10 cellular contexts compared by ENCODE assay signal in the genomic region with DNA sequence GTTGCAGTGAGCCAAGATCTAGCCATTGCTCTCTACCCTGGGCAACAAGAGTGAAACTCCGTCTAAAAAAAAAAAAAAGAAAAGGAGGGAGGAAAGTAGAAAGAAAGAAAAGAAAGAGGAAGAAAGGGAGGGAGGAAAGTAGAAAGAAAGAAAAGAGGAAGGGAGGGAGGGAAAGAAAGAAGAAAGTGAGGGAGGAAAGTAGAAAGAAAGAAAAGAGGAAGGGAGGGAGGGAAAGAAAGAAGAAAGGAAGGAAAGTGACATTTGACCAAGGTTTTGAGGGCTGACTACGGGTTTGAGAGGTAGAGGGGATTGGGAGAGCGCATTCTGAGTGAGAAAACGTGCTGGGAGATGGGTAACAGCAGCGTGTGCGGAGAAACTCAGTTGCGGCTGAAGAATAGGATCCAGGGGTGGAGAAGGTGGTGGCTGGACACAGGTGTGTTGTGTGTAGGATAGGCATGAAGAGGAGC. TPM values are rescaled to one million over a fixed set of nuclear protein-coding genes. Genes with fewer than 3 reads are reported as not detected.
DNase-seq lines count a peak whose midpoint lies in the region; ATAC-seq and TF ChIP-seq lines count a peak whose summit lies in the region.
"Had no signal": no experiment of that assay in that cellular context is flagged by ENCODE, and none has a peak within 500 bp of the region (broad histone marks: within the 10 kb centered on the region; RNA-seq: fewer than 3 reads in every experiment).

No MANE protein-coding gene starts in this region.

- intact Hi-C loops in activated T-helper 2 cell treated with anti-CD3 and anti-CD28 coated beads, Interferon-gamma antibody, Interleukin-2, Interleukin-4, amounts not matched to agents 10 μg/mL and 5 μg/mL and 100 μg/mL, durations not matched to agents 14 hours and 24 hours and 36 hours (cut with micrococcal nuclease): no loop called here

- ATAC-seq in activated T-cell treated with anti-CD3 and anti-CD28 coated beads, Interleukin-2, amount 50 U/mL, for 4 hours: no peak
- no peak for ATAC-seq in HG03135 (IDR thresholded peaks at IDR 0.05; ENCODE audit: unreplicated experiment)
- ATAC-seq in GM21360 (IDR thresholded peaks at IDR 0.05; ENCODE audit: unreplicated experiment): no peak

- H3K27me3 ChIP-seq in suprapubic skin: peaks cover 7% of the 10 kb centered on the region
- H3K27me3 ChIP-seq: uterus had no signal

- peak overlapping the region; percentile 62 for H3K4me3 Mint-ChIP-seq in activated T-cell treated with anti-CD3 and anti-CD28 coated beads, Interleukin-2, amount 50 U/mL, for 4 hours
- H3K4me3 Mint-ChIP-seq in activated T-helper 2 cell treated with anti-CD3 and anti-CD28 coated beads, Interferon-gamma antibody, Interleukin-2, Interleukin-4, amounts not matched to agents 10 μg/mL and 5 μg/mL and 100 μg/mL, durations not matched to agents 14 hours and 24 hours and 36 hours (ENCODE audit: low read depth): peak overlapping the region; percentile 63
- H3K4me3 Mint-ChIP-seq in immature natural killer cell: peak overlapping the region; percentile 3 to 72 (median 28)

- H3K9me3 ChIP-seq in suprapubic skin: no peaks in the 10 kb centered on the region
- H3K9me3 ChIP-seq: uterus had no signal

- no peaks in the 10 kb centered on the region for H3K36me3 Mint-ChIP-seq in activated T-cell treated with anti-CD3 and anti-CD28 coated beads, Interleukin-2, amount 50 U/mL, for 4 hours (ENCODE audit: insufficient read depth)
- H3K36me3 Mint-ChIP-seq in activated T-helper 2 cell treated with anti-CD3 and anti-CD28 coated beads, Interferon-gamma antibody, Interleukin-2, Interleukin-4, amounts not matched to agents 10 μg/mL and 5 μg/mL and 100 μg/mL, durations not matched to agents 14 hours and 24 hours and 36 hours (ENCODE audit: low read depth): no peaks in the 10 kb centered on the region
- H3K36me3 Mint-ChIP-seq in immature natural killer cell: no peaks in the 10 kb centered on the region

- no peaks in the 10 kb centered on the region for H3K9me3 Mint-ChIP-seq in activated T-cell treated with anti-CD3 and anti-CD28 coated beads, Interleukin-2, amount 50 U/mL, for 4 hours
- no peaks in the 10 kb centered on the region for H3K9me3 Mint-ChIP-seq in activated T-helper 2 cell treated with anti-CD3 and anti-CD28 coated beads, Interferon-gamma antibody, Interleukin-2, Interleukin-4, amounts not matched to agents 10 μg/mL and 5 μg/mL and 100 μg/mL, durations not matched to agents 14 hours and 24 hours and 36 hours
- H3K9me3 Mint-ChIP-seq in immature natural killer cell: no peaks in the 10 kb centered on the region

- DNase-seq in activated T-cell treated with anti-CD3 and anti-CD28 coated beads, Interleukin-2, amount 50 U/mL, for 4 hours: no peak
- DNase-seq in activated T-cell treated with anti-CD3 and anti-CD28 coated beads, Interleukin-2, amount 50 U/mL, for 1 hour: no peak
- no peak for DNase-seq in activated T-helper 2 cell treated with anti-CD3 and anti-CD28 coated beads, Interferon-gamma antibody, Interleukin-2, Interleukin-4, amounts not matched to agents 10 μg/mL and 5 μg/mL and 100 μg/mL, durations not matched to agents 14 hours and 24 hours and 36 hours (ENCODE audit: low spot score)
- DNase-seq in immature natural killer cell (no peak), suprapubic skin (ENCODE audit: low spot score in 2 of 2) (no peak), DMS79 treated with DMSO at 0.1 percent for 48 hours (lab: John Stamatoyannopoulos, UW) (no peak)
- DNase-seq: stimulated activated CD4-positive, alpha-beta T cell treated with anti-CD3 and anti-CD28 coated beads, Interleukin-4, amount 100 ng/mL, for 4 hours had no signal

- H3K4me1 ChIP-seq in suprapubic skin: peaks cover 50% of the 10 kb centered on the region

- peaks cover 12% of the 10 kb centered on the region for H3K4me1 Mint-ChIP-seq in activated T-cell treated with anti-CD3 and anti-CD28 coated beads, Interleukin-2, amount 50 U/mL, for 4 hours (ENCODE audit: low read depth)
- peaks cover 13% of the 10 kb centered on the region for H3K4me1 Mint-ChIP-seq in activated T-helper 2 cell treated with anti-CD3 and anti-CD28 coated beads, Interferon-gamma antibody, Interleukin-2, Interleukin-4, amounts not matched to agents 10 μg/mL and 5 μg/mL and 100 μg/mL, durations not matched to agents 14 hours and 24 hours and 36 hours (ENCODE audit: low read depth)
- peaks cover 2 to 6% of the 10 kb centered on the region in 2 donors for H3K4me1 Mint-ChIP-seq in immature natural killer cell

- 70% methylated on average over 6 of the region's 7 CpGs for WGBS in suprapubic skin

- H3K4me3 ChIP-seq in suprapubic skin: peak overlapping the region; percentile 72

- no peak for TF ChIP-seq POLR2A in suprapubic skin (IDR thresholded peaks at IDR 0.05)

- TF ChIP-seq CTCF in suprapubic skin (IDR thresholded peaks at IDR 0.05): no peak

- no peak overlapping the region for H3K27ac Mint-ChIP-seq in activated T-helper 2 cell treated with anti-CD3 and anti-CD28 coated beads, Interferon-gamma antibody, Interleukin-2, Interleukin-4, amounts not matched to agents 10 μg/mL and 5 μg/mL and 100 μg/mL, durations not matched to agents 14 hours and 24 hours and 36 hours
- no peak overlapping the region for H3K27ac Mint-ChIP-seq in immature natural killer cell

- no peaks in the 10 kb centered on the region for H3K36me3 ChIP-seq in suprapubic skin
- H3K36me3 ChIP-seq: uterus had no signal

- no peak for TF ChIP-seq EP300 in suprapubic skin (IDR thresholded peaks at IDR 0.05)

- H3K27me3 Mint-ChIP-seq in activated T-cell treated with anti-CD3 and anti-CD28 coated beads, Interleukin-2, amount 50 U/mL, for 4 hours (ENCODE audit: low read depth): peaks cover 70% of the 10 kb centered on the region
- peaks cover 71% of the 10 kb centered on the region for H3K27me3 Mint-ChIP-seq in activated T-helper 2 cell treated with anti-CD3 and anti-CD28 coated beads, Interferon-gamma antibody, Interleukin-2, Interleukin-4, amounts not matched to agents 10 μg/mL and 5 μg/mL and 100 μg/mL, durations not matched to agents 14 hours and 24 hours and 36 hours (ENCODE audit: low read depth)
- H3K27me3 Mint-ChIP-seq in immature natural killer cell (ENCODE audit: low read depth in 3 of 3): peaks cover 19 to 35% (median 20%) of the 10 kb centered on the region in 3 donors

- no peak overlapping the region for H3K27ac ChIP-seq in suprapubic skin

RNA-seq across cellular contexts. Expression of gene PAPLN, which starts 0.5 kb away (rescaled TPM):
- under 1 TPM; 0.08 to 0.19 (median 0.18) TPM for total RNA-seq in activated T-cell treated with anti-CD3 and anti-CD28 coated beads, Interleukin-2, amount 50 U/mL, for 4 hours
- 0.67 and 0.75 TPM in 2 replicates for total RNA-seq in activated T-helper 2 cell treated with anti-CD3 and anti-CD28 coated beads, Interferon-gamma antibody, Interleukin-2, Interleukin-4, amounts not matched to agents 10 μg/mL and 5 μg/mL and 100 μg/mL, durations not matched to agents 14 hours and 24 hours and 36 hours
- under 1 TPM in 2 of 3 donors, not detected in 1; 0.15 to 0.47 TPM for polyA plus RNA-seq in immature natural killer cell
- 10 to 100 TPM; 15.9 to 44.9 (median 23.5) TPM for total RNA-seq in suprapubic skin
